8 cellular contexts compared by ENCODE assay signal in genomic region chr14:20632831-20633771, GRCh38. TPM values are rescaled to one million over a fixed set of nuclear protein-coding genes. Genes with fewer than 3 reads are reported as not detected.
DNase-seq lines count a peak whose midpoint lies in the region; ATAC-seq, FAIRE-seq and TF ChIP-seq lines count a peak whose summit lies in the region.

No MANE protein-coding gene starts in this region.

- peak in 1 of 2 experiments; percentile 44; a peak in 1 of 4 replicates for TF ChIP-seq EP300 in GM12878 (IDR thresholded peaks at IDR 0.05; ENCODE audit: borderline replicate concordance in 1 of 2, control insufficient read depth in 1 of 2, low read depth in 2 of 2, low read length in 2 of 2)

- 8 to 9% methylated on average over 46 of the region's 46 CpGs for WGBS in GM23248 (ENCODE audit: low coverage in 1 of 2, low lambda C conversion rate in 2 of 2, missing lambda C conversion rate in 2 of 2), 2 experiments
- 30% methylated on average over 46 of the region's 46 CpGs for WGBS in GM12878 (ENCODE audit: insufficient coverage, insufficient replicate concordance, low lambda C conversion rate, missing lambda C conversion rate)
- 6 to 28% (median 22%) methylated on average over 46 of the region's 46 CpGs for WGBS in small intestine, 3 donors

- TF ChIP-seq POLR2A in GM12878 (IDR thresholded peaks at IDR 0.05; ENCODE audit: low read depth, low read length) = no peak

- no TSS peak for BruUV-seq in GM12878 (replicated peaks; lab: Mats Ljungman, UMichigan)

- peak; percentile 83 for DNase-seq in GM23248
- peak; percentile 78 for DNase-seq in Kasumi-1 (lab: John Stamatoyannopoulos, UW)
- DNase-seq in SW480 (ENCODE audit: low spot score) = peak; percentile 88
- DNase-seq in GM12878 (ENCODE audit: low read depth, low spot score) = peak; percentile 76
- peak; percentile 52 for DNase-seq in small intestine
- no peak for DNase-seq in DMS79 (lab: John Stamatoyannopoulos, UW)

- ATAC-seq in GM12878 = peak; percentile 77

- H3K9ac ChIP-seq in GM23248 (no peak overlapping the region), GM12878 (ENCODE audit: control insufficient read depth, insufficient read depth, low read length) (peak overlapping the region; percentile 51), iPS-20b (ENCODE audit: low read depth, low read length) (peak overlapping the region; percentile 57; the same call in 1 of the 2 replicates)

- H3K79me2 ChIP-seq in DOHH2 (ENCODE audit: control insufficient read depth, low read length) (no peaks in the 10 kb centered on the region), GM23248 (ENCODE audit: insufficient read depth) (no peaks in the 10 kb centered on the region), GM12878 (ENCODE audit: control insufficient read depth, insufficient read depth, low read length) (no peaks in the 10 kb centered on the region)

- RAD21 ChIA-PET in GM12878 (lab: Charles Lee; ENCODE audit: unreplicated experiment) = interaction anchor here (0.6 to 3.1 kb wide), 8 partner anchors 20 to 58 kb away, joined by 3 to 38 read pairs (median 4); partner anchors contain the start of gene RNASE4

- CTCF ChIA-PET in GM12878 (lab: Yijun Ruan, JAX) = interaction anchor here (1.0 to 3.7 kb wide), 7 partner anchors 16 to 58 kb away, joined by 4 to 19 read pairs (median 6); partner anchors contain the start of gene RNASE4

- H4K20me1 ChIP-seq in DOHH2 (ENCODE audit: control insufficient read depth, insufficient read depth, low read depth, low read length) = peaks cover 5% of the 10 kb centered on the region
- no peaks in the 10 kb centered on the region for H4K20me1 ChIP-seq in GM23248 (ENCODE audit: insufficient read depth)
- H4K20me1 ChIP-seq in GM12878 (ENCODE audit: control insufficient read depth, insufficient read depth) = no peaks in the 10 kb centered on the region

- H3K9me2 ChIP-seq in DOHH2 (replicated peaks; ENCODE audit: control insufficient read depth, low read length) (no peaks in the 10 kb centered on the region), GM23248 (ENCODE audit: insufficient read depth) (no peaks in the 10 kb centered on the region)

- no peaks in the 10 kb centered on the region for H3K36me3 ChIP-seq in DOHH2 (ENCODE audit: control insufficient read depth, low read length)
- H3K36me3 ChIP-seq in GM23248 (ENCODE audit: low read depth) = no peaks in the 10 kb centered on the region
- H3K36me3 ChIP-seq in GM12878 (ENCODE audit: control insufficient read depth in 2 of 2, insufficient read depth in 2 of 2, low read length in 1 of 2) = no peaks in the 10 kb centered on the region
- no peaks in the 10 kb centered on the region for H3K36me3 ChIP-seq in iPS-20b (ENCODE audit: insufficient read depth, low read depth, low read length)
- H3K36me3 ChIP-seq in small intestine (ENCODE audit: control insufficient read depth in 2 of 2, insufficient read depth in 2 of 2, low read length in 2 of 2) = no peaks in the 10 kb centered on the region

- peaks cover 52% of the 10 kb centered on the region for H3K27me3 ChIP-seq in DOHH2 (ENCODE audit: control insufficient read depth, low read length)
- H3K27me3 ChIP-seq in GM23248 (replicated peaks; ENCODE audit: insufficient read depth) = peaks cover 7% of the 10 kb centered on the region; the same call in 1 of the 2 replicates
- H3K27me3 ChIP-seq in GM12878 (replicated peaks in 1 of 2; ENCODE audit: control insufficient read depth in 2 of 2, insufficient read depth in 2 of 2, low read length in 1 of 2) = peaks cover 0 to 2% of the 10 kb centered on the region in 2 experiments; a peak in 1 of 4 replicates
- H3K27me3 ChIP-seq in iPS-20b (ENCODE audit: insufficient read depth, low read length) = peaks cover 68% of the 10 kb centered on the region
- H3K27me3 ChIP-seq in small intestine (ENCODE audit: control insufficient read depth in 2 of 2, insufficient read depth in 2 of 2, low read length in 2 of 2) = no peaks in the 10 kb centered on the region

- SMC1A ChIA-PET in GM12878 (lab: Charles Lee; ENCODE audit: uncharacterized antibody, unreplicated experiment) = interaction anchor here (0.8 to 5.2 kb wide), 10 partner anchors 10 to 292 kb away, joined by 3 to 49 read pairs (median 9); partner anchors contain the start of gene RNASE4

- 0 out of 2 replicates have a peak, but pooled peaks cover 7% of the 10 kb centered on the region for H3F3A ChIP-seq in DOHH2 (ENCODE audit: control insufficient read depth, insufficient read depth)
- H3F3A ChIP-seq in GM23248 (ENCODE audit: insufficient read depth) = peaks cover 29% of the 10 kb centered on the region

- POLR2A ChIA-PET in GM12878 (lab: Charles Lee) = interaction anchor here (1.2 to 2.1 kb wide), 3 partner anchors 14 to 50 kb away, joined by 3 to 8 read pairs (median 5); no protein-coding TSS in a partner anchor

- peaks cover 29% of the 10 kb centered on the region for H3K4me1 ChIP-seq in DOHH2 (ENCODE audit: control insufficient read depth, low read length)
- H3K4me1 ChIP-seq in GM23248 (ENCODE audit: insufficient read depth) = peaks cover 9% of the 10 kb centered on the region
- H3K4me1 ChIP-seq in GM12878 (ENCODE audit: control insufficient read depth, insufficient read depth, low read length) = peaks cover 7% of the 10 kb centered on the region; the same call in 1 of the 2 replicates
- peaks cover under 1% of the 10 kb centered on the region; the same call in 1 of the 2 replicates for H3K4me1 ChIP-seq in iPS-20b (ENCODE audit: insufficient read depth, low read length)
- peaks cover 0 to 5% of the 10 kb centered on the region in 2 donors for H3K4me1 ChIP-seq in small intestine (ENCODE audit: control insufficient read depth in 2 of 2, insufficient read depth in 1 of 2, low read depth in 1 of 2, low read length in 1 of 2)

- FAIRE-seq in GM12878 (lab: Jason Lieb, UNC) (peak; percentile 68), small intestine (lab: Jason Lieb, UNC) (no peak)

- intact Hi-C loops in GM12878 (cut with micrococcal nuclease; ENCODE audit: unreplicated experiment) = loop anchor here (2.0 kb wide), 1 partner anchor 30 kb away; no protein-coding TSS in a partner anchor

- TF ChIP-seq RAD21 in GM12878 (IDR thresholded peaks at IDR 0.05; ENCODE audit: insufficient read depth, low read depth, low read length) = no peak

- H3K4me3 ChIP-seq in DOHH2 (ENCODE audit: low read length) (peak overlapping the region; percentile 71), GM23248 (peak overlapping the region; percentile 65), GM12878 (peak overlapping the region; percentile 88; the same call in 1 of the 2 replicates), iPS-20b (ENCODE audit: low read length) (peak overlapping the region; percentile 91), small intestine (ENCODE audit: low read depth in 1 of 2, low read length in 2 of 2) (peak overlapping the region; percentile 21 to 26)

- in situ Hi-C loops in GM23248 (cut with MboI) = no loop called here
- in situ Hi-C loops in GM12878 (cut with MboI) = loop anchor here (5.0 kb wide), 1 partner anchor 49 kb away; the partner anchor contains the start of gene RNASE4

- H3K9me3 ChIP-seq in DOHH2 (ENCODE audit: control insufficient read depth, insufficient read depth, low read length) = no peaks in the 10 kb centered on the region
- H3K9me3 ChIP-seq in GM23248 (ENCODE audit: low read depth) = no peaks in the 10 kb centered on the region
- no peaks in the 10 kb centered on the region for H3K9me3 ChIP-seq in GM12878 (replicated peaks; ENCODE audit: control insufficient read depth, insufficient read depth, low read length)
- H3K9me3 ChIP-seq in iPS-20b (ENCODE audit: insufficient read depth, low read depth, low read length) = no peaks in the 10 kb centered on the region
- no peaks in the 10 kb centered on the region for H3K9me3 ChIP-seq in small intestine (ENCODE audit: control insufficient read depth, low read depth)

- H3K4me2 ChIP-seq in DOHH2 (ENCODE audit: low read length) (peak overlapping the region; percentile 84), GM23248 (ENCODE audit: unreplicated experiment) (peak overlapping the region; percentile 85), GM12878 (ENCODE audit: control insufficient read depth, insufficient read depth) (peak overlapping the region; percentile 99)

- H2AFZ ChIP-seq in GM23248 (no peak overlapping the region), GM12878 (ENCODE audit: control insufficient read depth, low read depth, low read length) (peak overlapping the region; percentile 25)

- H3K27ac ChIP-seq in DOHH2 (ENCODE audit: low read depth, low read length) = no peak overlapping the region
- H3K27ac ChIP-seq in GM23248 = no peak overlapping the region
- no peak overlapping the region for H3K27ac ChIP-seq in GM12878 (ENCODE audit: control insufficient read depth, insufficient read depth)
- H3K27ac ChIP-seq in iPS-20b (ENCODE audit: low read length) = no peak overlapping the region
- H3K27ac ChIP-seq in small intestine (ENCODE audit: low read depth in 1 of 2, low read length in 1 of 2) = no peak overlapping the region

- TF ChIP-seq CTCF in DOHH2 (IDR thresholded peaks at IDR 0.05; ENCODE audit: low read depth, low read length, poor library complexity, severe bottlenecking) (no peak), GM12878 (IDR thresholded peaks at IDR 0.05 in 2 of 3, conservative IDR thresholded peaks at IDR 0.05 in 1 of 3; ENCODE audit: control insufficient read depth in 2 of 3, extremely low read depth in 1 of 3, insufficient read depth in 1 of 3, low read depth in 3 of 3, low read length in 3 of 3) (no peak)

RNA-seq across cellular contexts. Expression of gene OR6S1, which starts 8.4 kb away (rescaled TPM):
- total RNA-seq in GM23248 (2014; rRNA removed; shearing (Covaris generic)) = not detected in 2 replicates
- polyA plus RNA-seq in GM23248 (2016; fragmentation: Nextera tagmentation; extraction: Ambion mirVana) (not detected in 2 replicates), GM12878 (2011; rRNA removed) (0.09 and 0.24 TPM in 2 replicates), GM12878 (2014; fragmentation: Illumina TruSeq; extraction: Trizol) (0.22 TPM in 1 of 2 replicates, not detected in the other), GM12878 (2014; fragmentation: Nextera tagmentation; extraction: Ambion mirVana) (not detected), GM12878 (2014; rRNA removed) (0.35 and 0.42 TPM in 2 replicates), GM12878 (2016; fragmentation: Nextera tagmentation; extraction: Ambion mirVana) (not detected), small intestine (not detected)
- 12.5 and 19.1 TPM in 2 replicates for total RNA-seq in GM12878 (2013; cell fraction: nucleolus; rRNA removed)
- total RNA-seq in GM12878 (2014; rRNA removed) (0.62 and 0.76 TPM in 2 replicates), GM12878 (2014; rRNA removed; fragmentation: Illumina TruSeq; extraction: Trizol) (0.64 and 0.67 TPM in 2 replicates), GM12878 (2021) (0.51 and 0.66 TPM in 2 replicates)
- polyA plus RNA-seq in GM12878 (2011; ENCODE audit: low read depth) = 0.66 TPM
- polyA plus RNA-seq in GM12878 (2011; cell fraction: cytosol; rRNA removed) = 0.12 and 0.24 TPM in 2 replicates
- polyA plus RNA-seq in GM12878 (2011; cell fraction: nucleus; rRNA removed) = 0.70 and 1.1 TPM in 2 replicates
- 0.16 and 0.27 TPM in 2 replicates for polyA plus RNA-seq in GM12878 (2012)
- 0.80 TPM in 1 of 2 replicates, not detected in the other for polyA minus RNA-seq in GM12878 (2011; rRNA and poly(A)+ RNA removed)
- polyA minus RNA-seq in GM12878 (2011; cell fraction: cytosol; rRNA and poly(A)+ RNA removed) = not detected in 2 replicates
- polyA minus RNA-seq in GM12878 (2011; cell fraction: nucleus; rRNA and poly(A)+ RNA removed) = 0.48 and 0.86 TPM in 2 replicates

RNA-seq across cellular contexts. Expression of gene RNASE12, which starts 41.9 kb away (rescaled TPM):
- not detected in 2 replicates for total RNA-seq in GM23248 (2014; rRNA removed; shearing (Covaris generic))
- polyA plus RNA-seq in GM23248 (2016; fragmentation: Nextera tagmentation; extraction: Ambion mirVana) (not detected in 2 replicates), GM12878 (2011; rRNA removed) (not detected in 2 replicates), GM12878 (2014; fragmentation: Illumina TruSeq; extraction: Trizol) (not detected in 2 replicates), GM12878 (2014; fragmentation: Nextera tagmentation; extraction: Ambion mirVana) (not detected), GM12878 (2014; rRNA removed) (not detected in 2 replicates), GM12878 (2016; fragmentation: Nextera tagmentation; extraction: Ambion mirVana) (not detected), small intestine (not detected)
- not detected in 2 replicates for total RNA-seq in GM12878 (2013; cell fraction: nucleolus; rRNA removed)
- total RNA-seq in GM12878 (2014; rRNA removed) (not detected in 2 replicates), GM12878 (2014; rRNA removed; fragmentation: Illumina TruSeq; extraction: Trizol) (not detected in 2 replicates), GM12878 (2021) (not detected in 2 replicates)
- polyA plus RNA-seq in GM12878 (2011; ENCODE audit: low read depth) = not detected
- not detected in 2 replicates for polyA plus RNA-seq in GM12878 (2011; cell fraction: cytosol; rRNA removed)
- not detected in 2 replicates for polyA plus RNA-seq in GM12878 (2011; cell fraction: nucleus; rRNA removed)
- not detected in 2 replicates for polyA plus RNA-seq in GM12878 (2012)
- not detected in 2 replicates for polyA minus RNA-seq in GM12878 (2011; rRNA and poly(A)+ RNA removed)
- not detected in 2 replicates for polyA minus RNA-seq in GM12878 (2011; cell fraction: cytosol; rRNA and poly(A)+ RNA removed)
- not detected in 2 replicates for polyA minus RNA-seq in GM12878 (2011; cell fraction: nucleus; rRNA and poly(A)+ RNA removed)

RNA-seq across cellular contexts. Expression of gene RNASE11, which starts 45.3 kb away (rescaled TPM):
- not detected in 2 replicates for total RNA-seq in GM23248 (2014; rRNA removed; shearing (Covaris generic))
- polyA plus RNA-seq in GM23248 (2016; fragmentation: Nextera tagmentation; extraction: Ambion mirVana) (not detected in 2 replicates), GM12878 (2011; rRNA removed) (not detected in 2 replicates), GM12878 (2014; fragmentation: Illumina TruSeq; extraction: Trizol) (not detected in 2 replicates), GM12878 (2014; fragmentation: Nextera tagmentation; extraction: Ambion mirVana) (not detected), GM12878 (2014; rRNA removed) (not detected in 2 replicates), GM12878 (2016; fragmentation: Nextera tagmentation; extraction: Ambion mirVana) (not detected), small intestine (not detected)
- total RNA-seq in GM12878 (2013; cell fraction: nucleolus; rRNA removed) = not detected in 2 replicates
- total RNA-seq in GM12878 (2014; rRNA removed) (not detected in 2 replicates), GM12878 (2014; rRNA removed; fragmentation: Illumina TruSeq; extraction: Trizol) (not detected in 2 replicates), GM12878 (2021) (not detected in 2 replicates)
- polyA plus RNA-seq in GM12878 (2011; ENCODE audit: low read depth) = not detected
- polyA plus RNA-seq in GM12878 (2011; cell fraction: cytosol; rRNA removed) = not detected in 2 replicates
- not detected in 2 replicates for polyA plus RNA-seq in GM12878 (2011; cell fraction: nucleus; rRNA removed)
- polyA plus RNA-seq in GM12878 (2012) = not detected in 2 replicates
- polyA minus RNA-seq in GM12878 (2011; rRNA and poly(A)+ RNA removed) = not detected in 2 replicates
- not detected in 2 replicates for polyA minus RNA-seq in GM12878 (2011; cell fraction: cytosol; rRNA and poly(A)+ RNA removed)
- polyA minus RNA-seq in GM12878 (2011; cell fraction: nucleus; rRNA and poly(A)+ RNA removed) = not detected in 2 replicates

RNA-seq across cellular contexts. Expression of gene RNASE4, which starts 51.3 kb away (rescaled TPM):
- 21.6 and 35.9 TPM in 2 replicates for total RNA-seq in GM23248 (2014; rRNA removed; shearing (Covaris generic))
- polyA plus RNA-seq in GM23248 (2016; fragmentation: Nextera tagmentation; extraction: Ambion mirVana) = 24.4 and 37.9 TPM in 2 replicates
- 1.3 and 2.4 TPM in 2 replicates for total RNA-seq in GM12878 (2013; cell fraction: nucleolus; rRNA removed)
- 1.1 and 2.0 TPM in 2 replicates for total RNA-seq in GM12878 (2014; rRNA removed)
- 1.3 and 1.6 TPM in 2 replicates for total RNA-seq in GM12878 (2014; rRNA removed; fragmentation: Illumina TruSeq; extraction: Trizol)
- 0.29 and 1.1 TPM in 2 replicates for total RNA-seq in GM12878 (2021)
- polyA plus RNA-seq in GM12878 (2011; ENCODE audit: low read depth) = 1.0 TPM
- polyA plus RNA-seq in GM12878 (2011; rRNA removed) = 0.87 and 1.1 TPM in 2 replicates
- 1.1 and 1.5 TPM in 2 replicates for polyA plus RNA-seq in GM12878 (2011; cell fraction: cytosol; rRNA removed)
- polyA plus RNA-seq in GM12878 (2011; cell fraction: nucleus; rRNA removed) = 0.60 and 1.4 TPM in 2 replicates
- 1.2 and 1.5 TPM in 2 replicates for polyA plus RNA-seq in GM12878 (2012)
- polyA plus RNA-seq in GM12878 (2014; fragmentation: Illumina TruSeq; extraction: Trizol) = 0.29 and 1.3 TPM in 2 replicates
- 1 to 10 TPM; 1.2 to 2.6 TPM for polyA plus RNA-seq in GM12878 (2014; fragmentation: Nextera tagmentation; extraction: Ambion mirVana)
- 1.0 and 1.9 TPM in 2 replicates for polyA plus RNA-seq in GM12878 (2014; rRNA removed)
- 1 to 10 TPM; 1.4 to 1.9 TPM for polyA plus RNA-seq in GM12878 (2016; fragmentation: Nextera tagmentation; extraction: Ambion mirVana)
- polyA minus RNA-seq in GM12878 (2011; rRNA and poly(A)+ RNA removed) = 1.7 and 1.8 TPM in 2 replicates
- not detected in 2 replicates for polyA minus RNA-seq in GM12878 (2011; cell fraction: cytosol; rRNA and poly(A)+ RNA removed)
- polyA minus RNA-seq in GM12878 (2011; cell fraction: nucleus; rRNA and poly(A)+ RNA removed) = 0.36 and 0.48 TPM in 2 replicates
- polyA plus RNA-seq in small intestine = 10 to 100 TPM in 2 of 3 donors, 1 to 10 TPM in 1; 8.1 to 44.2 (median 18.1) TPM

RNA-seq across cellular contexts. Expression of gene ANG, which starts 55.5 kb away (rescaled TPM):
- total RNA-seq in GM23248 (2014; rRNA removed; shearing (Covaris generic)) = 3.6 and 3.8 TPM in 2 replicates
- 11.9 and 12.2 TPM in 2 replicates for polyA plus RNA-seq in GM23248 (2016; fragmentation: Nextera tagmentation; extraction: Ambion mirVana)
- total RNA-seq in GM12878 (2013; cell fraction: nucleolus; rRNA removed) = 1.6 and 2.6 TPM in 2 replicates
- 2.1 TPM in 2 replicates for total RNA-seq in GM12878 (2014; rRNA removed)
- 1.8 and 1.9 TPM in 2 replicates for total RNA-seq in GM12878 (2014; rRNA removed; fragmentation: Illumina TruSeq; extraction: Trizol)
- 1.8 and 2.6 TPM in 2 replicates for total RNA-seq in GM12878 (2021)
- 2.6 TPM for polyA plus RNA-seq in GM12878 (2011; ENCODE audit: low read depth)
- 1.0 and 1.1 TPM in 2 replicates for polyA plus RNA-seq in GM12878 (2011; rRNA removed)
- 1.3 and 1.9 TPM in 2 replicates for polyA plus RNA-seq in GM12878 (2011; cell fraction: cytosol; rRNA removed)
- polyA plus RNA-seq in GM12878 (2011; cell fraction: nucleus; rRNA removed) = 0.57 and 0.76 TPM in 2 replicates
- polyA plus RNA-seq in GM12878 (2012) = 1.8 and 2.2 TPM in 2 replicates
- 2.7 and 3.2 TPM in 2 replicates for polyA plus RNA-seq in GM12878 (2014; fragmentation: Illumina TruSeq; extraction: Trizol)
- polyA plus RNA-seq in GM12878 (2014; fragmentation: Nextera tagmentation; extraction: Ambion mirVana) = 1 to 10 TPM; 2.9 to 5.9 TPM
- polyA plus RNA-seq in GM12878 (2014; rRNA removed) = 2.2 and 2.3 TPM in 2 replicates
- polyA plus RNA-seq in GM12878 (2016; fragmentation: Nextera tagmentation; extraction: Ambion mirVana) = 1 to 10 TPM; 1.9 to 2.0 TPM
- polyA minus RNA-seq in GM12878 (2011; rRNA and poly(A)+ RNA removed) = 0.82 and 1.5 TPM in 2 replicates
- not detected in 2 replicates for polyA minus RNA-seq in GM12878 (2011; cell fraction: cytosol; rRNA and poly(A)+ RNA removed)
- polyA minus RNA-seq in GM12878 (2011; cell fraction: nucleus; rRNA and poly(A)+ RNA removed) = not detected in 2 replicates
- polyA plus RNA-seq in small intestine = 10 to 100 TPM; 13.4 to 24.9 (median 16.8) TPM

Comparison
In these comparisons a context has a peak if more than half of its experiments do, and no peak if none do; other contexts are left out.
1. H3K4me3 ChIP-seq: peak in every context shown above with its lines; median percentile 91 in iPS-20b; 88 in GM12878; 71 in DOHH2; 65 in GM23248; 24 in small intestine.